1 cellular context compared by ENCODE assay signal in the genomic region with DNA sequence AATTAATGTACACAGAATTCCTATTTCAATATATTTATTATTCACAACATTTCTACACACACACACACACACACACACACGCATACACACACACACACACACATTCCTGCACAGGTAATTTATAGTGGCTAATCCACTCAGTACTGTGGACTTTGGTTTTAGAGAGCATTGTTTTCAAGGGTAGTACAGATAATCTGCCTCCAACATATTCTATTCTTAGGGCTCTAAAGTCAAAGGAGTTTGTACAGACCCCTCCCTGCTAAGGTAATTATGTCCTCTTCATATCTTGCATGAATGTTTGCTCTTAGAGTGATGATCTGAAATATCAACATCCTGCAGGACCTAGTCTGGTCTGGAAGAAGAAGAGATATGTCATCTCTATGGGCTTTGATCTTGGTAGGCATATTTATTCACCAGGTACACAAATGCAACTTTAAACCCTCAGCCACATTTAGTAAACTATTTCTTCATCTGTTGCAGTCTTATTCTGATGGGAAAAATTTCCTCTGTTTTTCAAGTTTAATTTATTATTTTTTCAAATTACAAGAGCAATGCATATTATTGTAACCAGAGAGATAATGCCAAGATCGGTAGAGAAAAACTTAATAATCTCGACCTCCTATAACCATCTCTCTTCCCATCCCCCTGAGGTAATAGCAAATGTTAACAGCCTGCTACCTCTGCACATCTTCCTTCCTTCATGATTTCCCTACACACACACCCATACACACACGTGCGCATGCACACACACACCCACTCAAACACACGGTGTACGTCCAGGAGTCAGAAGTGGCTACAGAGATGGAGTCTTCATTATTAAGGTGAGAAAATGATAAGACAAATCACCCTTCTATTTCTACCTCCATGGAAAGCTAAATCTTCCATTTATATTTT.
TF ChIP-seq lines count a peak whose summit lies in the region.

No MANE protein-coding gene starts in this region.

TF ChIP-seq in HepG2, 621 proteins besides CTCF, POLR2A, EP300 and RAD21 (continued from another document and continues in another):
- 0 out of 2 replicates have a peak, but pooled peaks have one; percentile 19 for TF ChIP-seq CCDC6 (CRISPR knock-in tag; IDR thresholded peaks at IDR 0.05)
- TF ChIP-seq ZFAT (CRISPR knock-in tag; conservative IDR thresholded peaks at IDR 0.05), result no peak
- TF ChIP-seq RELA (CRISPR knock-in tag; IDR thresholded peaks at IDR 0.05), result no peak
- TF ChIP-seq ZSCAN30 (CRISPR knock-in tag; IDR thresholded peaks at IDR 0.05), result 0 out of 2 replicates have a peak, but pooled peaks have one; percentile 29
- no peak for TF ChIP-seq ZFP37 (CRISPR knock-in tag; IDR thresholded peaks at IDR 0.05; ENCODE audit: borderline replicate concordance)
- peak; percentile 76; the same call in 1 of the 2 replicates for TF ChIP-seq ZMAT3 (CRISPR knock-in tag; conservative IDR thresholded peaks at IDR 0.05)
- TF ChIP-seq REPIN1 (CRISPR knock-in tag; IDR thresholded peaks at IDR 0.05; ENCODE audit: borderline replicate concordance, low read depth), result peak; percentile 31; the same call in 1 of the 2 replicates
- TF ChIP-seq, protein P1, sequence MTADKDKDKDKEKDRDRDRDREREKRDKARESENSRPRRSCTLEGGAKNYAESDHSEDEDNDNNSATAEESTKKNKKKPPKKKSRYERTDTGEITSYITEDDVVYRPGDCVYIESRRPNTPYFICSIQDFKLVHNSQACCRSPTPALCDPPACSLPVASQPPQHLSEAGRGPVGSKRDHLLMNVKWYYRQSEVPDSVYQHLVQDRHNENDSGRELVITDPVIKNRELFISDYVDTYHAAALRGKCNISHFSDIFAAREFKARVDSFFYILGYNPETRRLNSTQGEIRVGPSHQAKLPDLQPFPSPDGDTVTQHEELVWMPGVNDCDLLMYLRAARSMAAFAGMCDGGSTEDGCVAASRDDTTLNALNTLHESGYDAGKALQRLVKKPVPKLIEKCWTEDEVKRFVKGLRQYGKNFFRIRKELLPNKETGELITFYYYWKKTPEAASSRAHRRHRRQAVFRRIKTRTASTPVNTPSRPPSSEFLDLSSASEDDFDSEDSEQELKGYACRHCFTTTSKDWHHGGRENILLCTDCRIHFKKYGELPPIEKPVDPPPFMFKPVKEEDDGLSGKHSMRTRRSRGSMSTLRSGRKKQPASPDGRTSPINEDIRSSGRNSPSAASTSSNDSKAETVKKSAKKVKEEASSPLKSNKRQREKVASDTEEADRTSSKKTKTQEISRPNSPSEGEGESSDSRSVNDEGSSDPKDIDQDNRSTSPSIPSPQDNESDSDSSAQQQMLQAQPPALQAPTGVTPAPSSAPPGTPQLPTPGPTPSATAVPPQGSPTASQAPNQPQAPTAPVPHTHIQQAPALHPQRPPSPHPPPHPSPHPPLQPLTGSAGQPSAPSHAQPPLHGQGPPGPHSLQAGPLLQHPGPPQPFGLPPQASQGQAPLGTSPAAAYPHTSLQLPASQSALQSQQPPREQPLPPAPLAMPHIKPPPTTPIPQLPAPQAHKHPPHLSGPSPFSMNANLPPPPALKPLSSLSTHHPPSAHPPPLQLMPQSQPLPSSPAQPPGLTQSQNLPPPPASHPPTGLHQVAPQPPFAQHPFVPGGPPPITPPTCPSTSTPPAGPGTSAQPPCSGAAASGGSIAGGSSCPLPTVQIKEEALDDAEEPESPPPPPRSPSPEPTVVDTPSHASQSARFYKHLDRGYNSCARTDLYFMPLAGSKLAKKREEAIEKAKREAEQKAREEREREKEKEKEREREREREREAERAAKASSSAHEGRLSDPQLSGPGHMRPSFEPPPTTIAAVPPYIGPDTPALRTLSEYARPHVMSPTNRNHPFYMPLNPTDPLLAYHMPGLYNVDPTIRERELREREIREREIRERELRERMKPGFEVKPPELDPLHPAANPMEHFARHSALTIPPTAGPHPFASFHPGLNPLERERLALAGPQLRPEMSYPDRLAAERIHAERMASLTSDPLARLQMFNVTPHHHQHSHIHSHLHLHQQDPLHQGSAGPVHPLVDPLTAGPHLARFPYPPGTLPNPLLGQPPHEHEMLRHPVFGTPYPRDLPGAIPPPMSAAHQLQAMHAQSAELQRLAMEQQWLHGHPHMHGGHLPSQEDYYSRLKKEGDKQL (CRISPR knock-in tag; IDR thresholded peaks at IDR 0.05; ENCODE audit: low read depth), result peak; percentile 97
- peak; percentile 71 for TF ChIP-seq KAT8 (CRISPR knock-in tag; IDR thresholded peaks at IDR 0.05)
- peak; percentile 83 for TF ChIP-seq NKX3-1 (CRISPR knock-in tag; IDR thresholded peaks at IDR 0.05)
- TF ChIP-seq, protein P2, sequence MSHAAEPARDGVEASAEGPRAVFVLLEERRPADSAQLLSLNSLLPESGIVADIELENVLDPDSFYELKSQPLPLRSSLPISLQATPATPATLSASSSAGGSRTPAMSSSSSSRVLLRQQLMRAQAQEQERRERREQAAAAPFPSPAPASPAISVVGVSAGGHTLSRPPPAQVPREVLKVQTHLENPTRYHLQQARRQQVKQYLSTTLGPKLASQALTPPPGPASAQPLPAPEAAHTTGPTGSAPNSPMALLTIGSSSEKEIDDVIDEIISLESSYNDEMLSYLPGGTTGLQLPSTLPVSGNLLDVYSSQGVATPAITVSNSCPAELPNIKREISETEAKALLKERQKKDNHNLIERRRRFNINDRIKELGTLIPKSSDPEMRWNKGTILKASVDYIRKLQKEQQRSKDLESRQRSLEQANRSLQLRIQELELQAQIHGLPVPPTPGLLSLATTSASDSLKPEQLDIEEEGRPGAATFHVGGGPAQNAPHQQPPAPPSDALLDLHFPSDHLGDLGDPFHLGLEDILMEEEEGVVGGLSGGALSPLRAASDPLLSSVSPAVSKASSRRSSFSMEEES (CRISPR knock-in tag; IDR thresholded peaks at IDR 0.05), result peak; percentile 82
- peak; percentile 75; the same call in 1 of the 2 replicates for TF ChIP-seq SP5 (CRISPR knock-in tag; IDR thresholded peaks at IDR 0.05; ENCODE audit: borderline replicate concordance, low read depth)
- TF ChIP-seq ETV5 (CRISPR knock-in tag; IDR thresholded peaks at IDR 0.05; ENCODE audit: borderline replicate concordance), result peak; percentile 95
- TF ChIP-seq ZNF614 (CRISPR knock-in tag; IDR thresholded peaks at IDR 0.05; ENCODE audit: borderline replicate concordance), result peak; percentile 81
- peak; percentile 25; the same call in 1 of the 2 replicates for TF ChIP-seq ZNF3 (CRISPR knock-in tag; IDR thresholded peaks at IDR 0.05)
- peak; percentile 85 for TF ChIP-seq PHF5A (CRISPR knock-in tag; IDR thresholded peaks at IDR 0.05; ENCODE audit: low read depth, unreplicated experiment)
- peak; percentile 99 for TF ChIP-seq MEF2D (CRISPR knock-in tag; IDR thresholded peaks at IDR 0.05)
- TF ChIP-seq, protein P3, sequence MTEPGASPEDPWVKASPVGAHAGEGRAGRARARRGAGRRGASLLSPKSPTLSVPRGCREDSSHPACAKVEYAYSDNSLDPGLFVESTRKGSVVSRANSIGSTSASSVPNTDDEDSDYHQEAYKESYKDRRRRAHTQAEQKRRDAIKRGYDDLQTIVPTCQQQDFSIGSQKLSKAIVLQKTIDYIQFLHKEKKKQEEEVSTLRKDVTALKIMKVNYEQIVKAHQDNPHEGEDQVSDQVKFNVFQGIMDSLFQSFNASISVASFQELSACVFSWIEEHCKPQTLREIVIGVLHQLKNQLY (CRISPR knock-in tag; IDR thresholded peaks at IDR 0.05), result peak; percentile 75
- peak; percentile 93 for TF ChIP-seq SNAPC2 (CRISPR knock-in tag; IDR thresholded peaks at IDR 0.05)
- TF ChIP-seq ZNF121 (CRISPR knock-in tag; IDR thresholded peaks at IDR 0.05), result peak; percentile 33; the same call in 1 of the 2 replicates
- TF ChIP-seq SRY (CRISPR knock-in tag; IDR thresholded peaks at IDR 0.05), result no peak
- peak; percentile 82 for TF ChIP-seq PPARG (CRISPR knock-in tag; conservative IDR thresholded peaks at IDR 0.05)
- TF ChIP-seq CHD4 (IDR thresholded peaks at IDR 0.05; ENCODE audit: borderline replicate concordance, low read length), result peak; percentile 20; the same call in 1 of the 2 replicates
- no peak for TF ChIP-seq ZNF790 (CRISPR knock-in tag; IDR thresholded peaks at IDR 0.05; ENCODE audit: borderline replicate concordance)
- TF ChIP-seq ZNF296 (CRISPR knock-in tag; conservative IDR thresholded peaks at IDR 0.05), result no peak
- TF ChIP-seq ZNF775 (CRISPR knock-in tag; IDR thresholded peaks at IDR 0.05; ENCODE audit: borderline replicate concordance), result peak; percentile 94; the same call in 1 of the 2 replicates
- TF ChIP-seq THAP11 (CRISPR knock-in tag; IDR thresholded peaks at IDR 0.05), result peak; percentile 72
- 0 out of 2 replicates have a peak, but pooled peaks have one; percentile 41 for TF ChIP-seq ARID2 (CRISPR knock-in tag; IDR thresholded peaks at IDR 0.05; ENCODE audit: borderline replicate concordance)
- TF ChIP-seq, protein P4, sequence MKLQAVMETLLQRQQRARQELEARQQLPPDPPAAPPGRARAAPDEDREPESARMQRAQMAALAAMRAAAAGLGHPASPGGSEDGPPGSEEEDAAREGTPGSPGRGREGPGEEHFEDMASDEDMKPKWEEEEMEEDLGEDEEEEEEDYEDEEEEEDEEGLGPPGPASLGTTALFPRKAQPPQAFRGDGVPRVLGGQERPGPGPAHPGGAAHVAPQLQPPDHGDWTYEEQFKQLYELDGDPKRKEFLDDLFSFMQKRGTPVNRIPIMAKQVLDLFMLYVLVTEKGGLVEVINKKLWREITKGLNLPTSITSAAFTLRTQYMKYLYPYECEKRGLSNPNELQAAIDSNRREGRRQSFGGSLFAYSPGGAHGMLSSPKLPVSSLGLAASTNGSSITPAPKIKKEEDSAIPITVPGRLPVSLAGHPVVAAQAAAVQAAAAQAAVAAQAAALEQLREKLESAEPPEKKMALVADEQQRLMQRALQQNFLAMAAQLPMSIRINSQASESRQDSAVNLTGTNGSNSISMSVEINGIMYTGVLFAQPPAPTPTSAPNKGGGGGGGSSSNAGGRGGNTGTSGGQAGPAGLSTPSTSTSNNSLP (IDR thresholded peaks at IDR 0.05; ENCODE audit: low read depth, low read length), result peak; percentile 98
- TF ChIP-seq, protein P5, sequence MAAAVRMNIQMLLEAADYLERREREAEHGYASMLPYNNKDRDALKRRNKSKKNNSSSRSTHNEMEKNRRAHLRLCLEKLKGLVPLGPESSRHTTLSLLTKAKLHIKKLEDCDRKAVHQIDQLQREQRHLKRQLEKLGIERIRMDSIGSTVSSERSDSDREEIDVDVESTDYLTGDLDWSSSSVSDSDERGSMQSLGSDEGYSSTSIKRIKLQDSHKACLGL (CRISPR knock-in tag; IDR thresholded peaks at IDR 0.05), result no peak
- TF ChIP-seq, protein P6, sequence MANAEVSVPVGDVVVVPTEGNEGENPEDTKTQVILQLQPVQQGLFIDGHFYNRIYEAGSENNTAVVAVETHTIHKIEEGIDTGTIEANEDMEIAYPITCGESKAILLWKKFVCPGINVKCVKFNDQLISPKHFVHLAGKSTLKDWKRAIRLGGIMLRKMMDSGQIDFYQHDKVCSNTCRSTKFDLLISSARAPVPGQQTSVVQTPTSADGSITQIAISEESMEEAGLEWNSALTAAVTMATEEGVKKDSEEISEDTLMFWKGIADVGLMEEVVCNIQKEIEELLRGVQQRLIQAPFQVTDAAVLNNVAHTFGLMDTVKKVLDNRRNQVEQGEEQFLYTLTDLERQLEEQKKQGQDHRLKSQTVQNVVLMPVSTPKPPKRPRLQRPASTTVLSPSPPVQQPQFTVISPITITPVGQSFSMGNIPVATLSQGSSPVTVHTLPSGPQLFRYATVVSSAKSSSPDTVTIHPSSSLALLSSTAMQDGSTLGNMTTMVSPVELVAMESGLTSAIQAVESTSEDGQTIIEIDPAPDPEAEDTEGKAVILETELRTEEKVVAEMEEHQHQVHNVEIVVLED (CRISPR knock-in tag; IDR thresholded peaks at IDR 0.05; ENCODE audit: borderline replicate concordance), result no peak
- no peak for TF ChIP-seq KMT2A (CRISPR knock-in tag; IDR thresholded peaks at IDR 0.05)
- peak; percentile 63; the same call in 1 of the 2 replicates for TF ChIP-seq ZNF780A (CRISPR knock-in tag; IDR thresholded peaks at IDR 0.05)
- TF ChIP-seq MIXL1 (CRISPR knock-in tag; IDR thresholded peaks at IDR 0.05), result peak; percentile 98
- TF ChIP-seq MAZ (IDR thresholded peaks at IDR 0.05; ENCODE audit: borderline replicate concordance, low read depth, low read length), result no peak
- TF ChIP-seq MAZ (CRISPR knock-in tag; IDR thresholded peaks at IDR 0.05; ENCODE audit: low read depth), result peak; percentile 76
- no peak for TF ChIP-seq ZNF224 (CRISPR knock-in tag; IDR thresholded peaks at IDR 0.05)
- peak; percentile 98 for TF ChIP-seq NCOA2 (CRISPR knock-in tag; IDR thresholded peaks at IDR 0.05)
- no peak for TF ChIP-seq ZNF30 (CRISPR knock-in tag; IDR thresholded peaks at IDR 0.05)
- TF ChIP-seq PAX8 (CRISPR knock-in tag; IDR thresholded peaks at IDR 0.05; ENCODE audit: borderline replicate concordance), result no peak
- TF ChIP-seq FOXJ3 (CRISPR knock-in tag; IDR thresholded peaks at IDR 0.05; ENCODE audit: borderline replicate concordance), result peak; percentile 95
- TF ChIP-seq ZNF335 (CRISPR knock-in tag; IDR thresholded peaks at IDR 0.05), result 0 out of 2 replicates have a peak, but pooled peaks have one; percentile 34
- peak; percentile 81 for TF ChIP-seq NR2F6 (IDR thresholded peaks at IDR 0.05)
- peak; percentile 76 for TF ChIP-seq NR2F6 (CRISPR knock-in tag; IDR thresholded peaks at IDR 0.05)
- TF ChIP-seq, protein P7, sequence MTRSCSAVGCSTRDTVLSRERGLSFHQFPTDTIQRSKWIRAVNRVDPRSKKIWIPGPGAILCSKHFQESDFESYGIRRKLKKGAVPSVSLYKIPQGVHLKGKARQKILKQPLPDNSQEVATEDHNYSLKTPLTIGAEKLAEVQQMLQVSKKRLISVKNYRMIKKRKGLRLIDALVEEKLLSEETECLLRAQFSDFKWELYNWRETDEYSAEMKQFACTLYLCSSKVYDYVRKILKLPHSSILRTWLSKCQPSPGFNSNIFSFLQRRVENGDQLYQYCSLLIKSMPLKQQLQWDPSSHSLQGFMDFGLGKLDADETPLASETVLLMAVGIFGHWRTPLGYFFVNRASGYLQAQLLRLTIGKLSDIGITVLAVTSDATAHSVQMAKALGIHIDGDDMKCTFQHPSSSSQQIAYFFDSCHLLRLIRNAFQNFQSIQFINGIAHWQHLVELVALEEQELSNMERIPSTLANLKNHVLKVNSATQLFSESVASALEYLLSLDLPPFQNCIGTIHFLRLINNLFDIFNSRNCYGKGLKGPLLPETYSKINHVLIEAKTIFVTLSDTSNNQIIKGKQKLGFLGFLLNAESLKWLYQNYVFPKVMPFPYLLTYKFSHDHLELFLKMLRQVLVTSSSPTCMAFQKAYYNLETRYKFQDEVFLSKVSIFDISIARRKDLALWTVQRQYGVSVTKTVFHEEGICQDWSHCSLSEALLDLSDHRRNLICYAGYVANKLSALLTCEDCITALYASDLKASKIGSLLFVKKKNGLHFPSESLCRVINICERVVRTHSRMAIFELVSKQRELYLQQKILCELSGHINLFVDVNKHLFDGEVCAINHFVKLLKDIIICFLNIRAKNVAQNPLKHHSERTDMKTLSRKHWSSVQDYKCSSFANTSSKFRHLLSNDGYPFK (CRISPR knock-in tag; IDR thresholded peaks at IDR 0.05; ENCODE audit: borderline replicate concordance), result no peak
- TF ChIP-seq TGIF2 (CRISPR knock-in tag; IDR thresholded peaks at IDR 0.05), result peak; percentile 50; the same call in 1 of the 2 replicates
- peak; percentile 90 for TF ChIP-seq ZNF331 (CRISPR knock-in tag; IDR thresholded peaks at IDR 0.05)
- TF ChIP-seq NR2C2 (CRISPR knock-in tag; IDR thresholded peaks at IDR 0.05; ENCODE audit: borderline replicate concordance), result peak; percentile 59; the same call in 1 of the 2 replicates
- peak; percentile 11; the same call in 1 of the 2 replicates for TF ChIP-seq ZNF761 (CRISPR knock-in tag; conservative IDR thresholded peaks at IDR 0.05)
- peak; percentile 65; the same call in 1 of the 2 replicates for TF ChIP-seq JUNB (CRISPR knock-in tag; IDR thresholded peaks at IDR 0.05; ENCODE audit: borderline replicate concordance)
- TF ChIP-seq JDP2 (CRISPR knock-in tag; IDR thresholded peaks at IDR 0.05; ENCODE audit: borderline replicate concordance), result no peak; the same call in 1 of the 2 replicates
- TF ChIP-seq SIX1 (CRISPR knock-in tag; IDR thresholded peaks at IDR 0.05; ENCODE audit: borderline replicate concordance), result peak; percentile 93
